1 cellular context compared by ENCODE assay signal in the genomic region with DNA sequence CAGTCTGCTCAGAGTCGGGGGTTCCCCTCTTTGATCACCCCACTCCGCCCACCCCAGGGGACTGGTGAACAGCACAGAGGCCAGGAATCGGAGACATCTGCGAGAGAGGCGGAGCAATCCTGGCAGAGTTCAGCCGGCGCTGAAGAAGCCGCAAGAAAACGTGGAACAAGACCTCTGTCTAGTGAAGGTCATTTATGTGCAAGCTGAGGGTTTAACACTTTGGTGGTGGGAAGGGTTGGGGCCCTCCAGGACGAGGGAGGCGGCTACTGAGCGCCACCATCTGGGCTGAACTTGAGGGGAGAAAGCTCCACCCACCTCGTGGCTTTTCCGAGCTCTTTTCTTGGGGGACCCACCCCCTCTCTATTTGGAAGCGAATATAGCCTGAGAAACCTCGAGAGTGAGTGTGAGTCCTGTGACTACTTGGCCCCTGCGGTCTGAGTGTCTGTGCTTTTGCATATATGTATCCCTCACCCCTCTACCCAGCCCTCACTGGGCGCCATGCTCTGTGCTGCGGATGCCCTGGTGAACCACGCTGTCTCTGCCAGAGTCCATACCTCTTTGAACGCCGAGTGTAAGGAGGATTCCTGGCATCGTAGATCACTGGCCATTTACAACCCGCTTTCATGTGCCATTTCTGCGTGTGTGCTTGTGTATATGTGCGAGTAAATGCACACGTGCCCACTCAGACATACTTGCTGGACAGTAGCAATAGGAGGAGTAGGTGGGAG.
TF ChIP-seq lines count a peak whose summit lies in the region.

No MANE protein-coding gene starts in this region.

TF ChIP-seq in IMR-90, 13 proteins besides CTCF, POLR2A, EP300 and RAD21 (continued from another document):
- TF ChIP-seq BHLHE40 (IDR thresholded peaks at IDR 0.05; ENCODE audit: low read depth, low read length) (no peak), CEBPB (IDR thresholded peaks at IDR 0.05; ENCODE audit: low read depth, low read length) (no peak), MXI1 (IDR thresholded peaks at IDR 0.05; ENCODE audit: borderline replicate concordance, low read depth, low read length) (no peak), SMC3 (IDR thresholded peaks at IDR 0.05; ENCODE audit: low read depth, low read length) (no peak), NFE2L2 (IDR thresholded peaks at IDR 0.05; ENCODE audit: low read depth, low read length) (no peak)
- TF ChIP-seq, protein P1, sequence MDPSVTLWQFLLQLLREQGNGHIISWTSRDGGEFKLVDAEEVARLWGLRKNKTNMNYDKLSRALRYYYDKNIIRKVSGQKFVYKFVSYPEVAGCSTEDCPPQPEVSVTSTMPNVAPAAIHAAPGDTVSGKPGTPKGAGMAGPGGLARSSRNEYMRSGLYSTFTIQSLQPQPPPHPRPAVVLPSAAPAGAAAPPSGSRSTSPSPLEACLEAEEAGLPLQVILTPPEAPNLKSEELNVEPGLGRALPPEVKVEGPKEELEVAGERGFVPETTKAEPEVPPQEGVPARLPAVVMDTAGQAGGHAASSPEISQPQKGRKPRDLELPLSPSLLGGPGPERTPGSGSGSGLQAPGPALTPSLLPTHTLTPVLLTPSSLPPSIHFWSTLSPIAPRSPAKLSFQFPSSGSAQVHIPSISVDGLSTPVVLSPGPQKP (IDR thresholded peaks at IDR 0.05; ENCODE audit: borderline replicate concordance, low read depth, low read length), result no peak
